ENCODE assay signal across 21 cellular contexts in genomic region chr2:220512419-220512818, GRCh38.
DNase-seq lines count a peak whose midpoint lies in the region; ATAC-seq, FAIRE-seq and TF ChIP-seq lines count a peak whose summit lies in the region.
"Had no signal": no experiment of that assay in that cellular context is flagged by ENCODE, and none has a peak within 500 bp of the region (broad histone marks: within the 10 kb centered on the region; RNA-seq: fewer than 3 reads in every experiment).

No MANE protein-coding gene starts in this region.

- H3K9me1 ChIP-seq in keratinocyte (ENCODE audit: control insufficient read depth, extremely low read depth, insufficient read depth, low read length), result no peaks in the 10 kb centered on the region

- H3K4me3 Mint-ChIP-seq in activated T-cell treated with anti-CD3 and anti-CD28 coated beads, Interleukin-2, amount 50 U/mL, for 4 hours, result no peak overlapping the region
- H3K4me3 Mint-ChIP-seq: activated naive CD8-positive, alpha-beta T cell treated with anti-CD3 and anti-CD28 coated beads for 36 hours; stimulated activated naive B cell treated with anti-CD40 and anti-IgM and Interleukin-4, amounts not matched to agents 10 μg/mL and 1 μg/mL and 100 μg/mL, for 72 hours had no signal

- H4K20me1 ChIP-seq in keratinocyte (ENCODE audit: control insufficient read depth, extremely low read depth, insufficient read depth, low read length), result no peaks in the 10 kb centered on the region

- H3K9me3 Mint-ChIP-seq in activated T-cell treated with anti-CD3 and anti-CD28 coated beads, Interleukin-2, amount 50 U/mL, for 4 hours, result peaks cover 5% of the 10 kb centered on the region
- H3K9me3 Mint-ChIP-seq: activated naive CD8-positive, alpha-beta T cell treated with anti-CD3 and anti-CD28 coated beads for 36 hours had no signal

- 3 to 39% methylated on average over 2 of the region's 2 CpGs for WGBS in gastroesophageal sphincter (ENCODE audit: low coverage in 1 of 2), 2 donors

- no peak for TF ChIP-seq CTCF in brain microvascular endothelial cell (IDR thresholded peaks at IDR 0.05; ENCODE audit: low read depth, low read length, missing control alignments)
- TF ChIP-seq CTCF in keratinocyte (optimal IDR thresholded peaks at IDR 0.05 in 1 of 3, IDR thresholded peaks at IDR 0.05 in 1 of 3, conservative IDR thresholded peaks at IDR 0.05 in 1 of 3; ENCODE audit: extremely low read depth in 1 of 3, insufficient read depth in 2 of 3, low read length in 3 of 3), result no peak
- no peak for TF ChIP-seq CTCF in gastroesophageal sphincter (IDR thresholded peaks at IDR 0.05)

- peak; percentile 31 for FAIRE-seq in HTR-8/SVneo (lab: Jason Lieb, UNC)
- peak; percentile 52 for FAIRE-seq in keratinocyte (lab: Jason Lieb, UNC)
- FAIRE-seq: endothelial cell of umbilical vein, GM18507, small intestine had no signal

- H3K36me3 Mint-ChIP-seq in activated T-cell treated with anti-CD3 and anti-CD28 coated beads, Interleukin-2, amount 50 U/mL, for 4 hours (ENCODE audit: insufficient read depth), result no peaks in the 10 kb centered on the region
- H3K36me3 Mint-ChIP-seq: activated naive CD8-positive, alpha-beta T cell treated with anti-CD3 and anti-CD28 coated beads for 36 hours; stimulated activated naive B cell treated with anti-CD40 and anti-IgM and Interleukin-4, amounts not matched to agents 10 μg/mL and 1 μg/mL and 100 μg/mL, for 72 hours had no signal

- ATAC-seq in HG03565 (IDR thresholded peaks at IDR 0.05; ENCODE audit: unreplicated experiment) (no peak), gastroesophageal sphincter (no peak)
- no peak for ATAC-seq in activated T-cell treated with anti-CD3 and anti-CD28 coated beads, Interleukin-2, amount 50 U/mL, for 4 hours
- ATAC-seq: left colon; stimulated activated naive B cell treated with anti-CD40 and anti-IgM and Interleukin-4, amounts not matched to agents 10 μg/mL and 1 μg/mL and 100 μg/mL, for 72 hours had no signal

- peak overlapping the region; percentile 70 for H3K4me2 ChIP-seq in keratinocyte (ENCODE audit: control insufficient read depth, extremely low read depth, insufficient read depth, low read depth, low read length)

- no peak overlapping the region for H3K9ac ChIP-seq in keratinocyte (ENCODE audit: control insufficient read depth, extremely low read depth, insufficient read depth, low read length)
- H3K9ac ChIP-seq: parathyroid adenoma had no signal

- no peak for TF ChIP-seq EP300 in gastroesophageal sphincter (IDR thresholded peaks at IDR 0.05)

- DNase-seq in ACHN (peak; percentile 40), HTR-8/SVneo (ENCODE audit: insufficient read length, low spot score) (peak; percentile 33), brain microvascular endothelial cell (no peak), keratinocyte (ENCODE audit: low read depth, low spot score) (peak; percentile 49), SIG-M5 (lab: John Stamatoyannopoulos, UW) (no peak)
- DNase-seq in activated T-cell treated with anti-CD3 and anti-CD28 coated beads, Interleukin-2, amount 50 U/mL, for 4 hours, result no peak
- DNase-seq: activated CD4-positive, alpha-beta T cell treated with anti-CD3 and anti-CD28 coated beads, Interleukin-2, amount 50 U/mL, for 4 hours; activated naive CD8-positive, alpha-beta T cell treated with anti-CD3 and anti-CD28 coated beads for 36 hours; activated T-cell treated with anti-CD3 and anti-CD28 coated beads, Interleukin-2, amount 50 U/mL, for 48 hours; cerebellar nuclear complex; hypothalamus; left colon; NCI-H146; small intestine; stimulated activated naive B cell treated with anti-CD40 and anti-IgM and Interleukin-4, amounts not matched to agents 10 μg/mL and 1 μg/mL and 100 μg/mL, for 72 hours; transverse colon had no signal

- H3K4me3 ChIP-seq in brain microvascular endothelial cell (ENCODE audit: low read depth, low read length) (no peak overlapping the region), keratinocyte (ENCODE audit: control insufficient read depth in 2 of 3, extremely low read depth in 1 of 3, insufficient read depth in 2 of 3, low read depth in 1 of 3, low read length in 3 of 3) (no peak overlapping the region), gastroesophageal sphincter (no peak overlapping the region)
- H3K4me3 ChIP-seq: transverse colon had no signal

- H3K27ac ChIP-seq in brain microvascular endothelial cell (peak overlapping the region; percentile 42), keratinocyte (ENCODE audit: control insufficient read depth, insufficient read depth, low read length) (peak overlapping the region; percentile 39), gastroesophageal sphincter (no peak overlapping the region)
- H3K27ac ChIP-seq: parathyroid adenoma, transverse colon had no signal

- no peak overlapping the region for H2AFZ ChIP-seq in keratinocyte (ENCODE audit: control insufficient read depth, low read length)
- H2AFZ ChIP-seq: parathyroid adenoma had no signal

- in situ Hi-C loops in ACHN (cut with HindIII; ENCODE audit: low pct_ligation_motif_present, low pct_unique_long_range_greater_than_20kb, low sequenced_read_pairs) (no loop called here), brain microvascular endothelial cell (cut with HindIII; ENCODE audit: low pct_ligation_motif_present, low sequenced_read_pairs) (no loop called here)

- H3K27me3 ChIP-seq in brain microvascular endothelial cell (replicated peaks) (no peaks in the 10 kb centered on the region), keratinocyte (ENCODE audit: control insufficient read depth, extremely low read depth, insufficient read depth, low read length) (no peaks in the 10 kb centered on the region), gastroesophageal sphincter (no peaks in the 10 kb centered on the region)
- H3K27me3 ChIP-seq: transverse colon had no signal

- H3K4me1 Mint-ChIP-seq in activated T-cell treated with anti-CD3 and anti-CD28 coated beads, Interleukin-2, amount 50 U/mL, for 4 hours (ENCODE audit: low read depth), result no peaks in the 10 kb centered on the region
- H3K4me1 Mint-ChIP-seq: activated naive CD8-positive, alpha-beta T cell treated with anti-CD3 and anti-CD28 coated beads for 36 hours; stimulated activated naive B cell treated with anti-CD40 and anti-IgM and Interleukin-4, amounts not matched to agents 10 μg/mL and 1 μg/mL and 100 μg/mL, for 72 hours had no signal

- dilution Hi-C loops in keratinocyte (cut with MboI; ENCODE audit: extremely low pct_ligation_motif_present, low sequenced_read_pairs), result no loop called here

- H3K4me1 ChIP-seq in keratinocyte (ENCODE audit: control insufficient read depth, extremely low read depth, insufficient read depth, low read length) (peaks cover 44% of the 10 kb centered on the region), gastroesophageal sphincter (peaks cover 0 to 13% (median 0%) of the 10 kb centered on the region in 3 donors)
- H3K4me1 ChIP-seq: parathyroid adenoma, transverse colon had no signal

- H3K79me2 ChIP-seq in keratinocyte (ENCODE audit: control insufficient read depth, insufficient read depth, low read length), result no peaks in the 10 kb centered on the region
- H3K79me2 ChIP-seq: parathyroid adenoma had no signal

- peaks cover 3% of the 10 kb centered on the region for H3K27me3 Mint-ChIP-seq in activated T-cell treated with anti-CD3 and anti-CD28 coated beads, Interleukin-2, amount 50 U/mL, for 4 hours (ENCODE audit: low read depth)
- H3K27me3 Mint-ChIP-seq: activated naive CD8-positive, alpha-beta T cell treated with anti-CD3 and anti-CD28 coated beads for 36 hours; stimulated activated naive B cell treated with anti-CD40 and anti-IgM and Interleukin-4, amounts not matched to agents 10 μg/mL and 1 μg/mL and 100 μg/mL, for 72 hours had no signal

- no peaks in the 10 kb centered on the region for H3K9me3 ChIP-seq in keratinocyte (ENCODE audit: control insufficient read depth, low read depth, low read length)
- H3K9me3 ChIP-seq in gastroesophageal sphincter, result no peaks in the 10 kb centered on the region
- H3K9me3 ChIP-seq: transverse colon had no signal

- H3K36me3 ChIP-seq in brain microvascular endothelial cell (replicated peaks) (no peaks in the 10 kb centered on the region), keratinocyte (ENCODE audit: control insufficient read depth in 2 of 2, extremely low read depth in 1 of 2, insufficient read depth in 2 of 2, low read length in 2 of 2) (no peaks in the 10 kb centered on the region), gastroesophageal sphincter (no peaks in the 10 kb centered on the region)
- H3K36me3 ChIP-seq: transverse colon had no signal

- TF ChIP-seq POLR2A in gastroesophageal sphincter (IDR thresholded peaks at IDR 0.05), result no peak

Comparison
In these comparisons a context has a peak if more than half of its experiments do, and no peak if none do; other contexts are left out.
1. DNase-seq: peak in ACHN (single experiment), HTR-8/SVneo (single experiment) and keratinocyte (single experiment); none in brain microvascular endothelial cell (single experiment), activated T-cell treated with anti-CD3 and anti-CD28 coated beads, Interleukin-2, amount 50 U/mL, for 4 hours (single experiment) and SIG-M5 (single experiment).
2. H3K27ac ChIP-seq: peak in brain microvascular endothelial cell (single experiment) and keratinocyte (single experiment); none in gastroesophageal sphincter (0 of 4).